Comparison of ENCODE assay signal across 3 cellular contexts in the genomic region with DNA sequence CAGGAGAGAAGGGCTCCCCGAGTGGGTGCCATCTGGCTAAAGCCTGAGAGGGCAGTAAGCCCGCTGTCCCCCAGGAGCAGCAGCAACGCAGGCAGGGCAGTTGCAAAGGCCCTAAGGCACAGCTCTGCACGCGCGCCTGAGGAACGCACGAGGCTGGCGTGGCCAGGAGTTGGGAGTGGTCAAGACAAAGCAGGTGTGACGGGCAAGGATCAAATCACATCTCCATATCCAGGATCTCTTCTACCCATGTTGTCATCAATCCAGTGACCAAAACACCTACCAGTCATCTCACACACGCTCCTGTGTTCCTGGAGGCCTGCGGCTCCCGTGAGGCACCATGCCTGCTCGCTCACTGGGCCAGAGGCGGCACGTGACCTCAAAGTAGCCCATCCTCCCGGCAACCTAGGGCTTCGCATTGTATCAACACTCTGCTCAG.
TF ChIP-seq lines count a peak whose summit lies in the region.

No MANE protein-coding gene starts in this region.

TF ChIP-seq in GM23338, 12 proteins besides CTCF, POLR2A, EP300 and RAD21 (continues in another document):
- no peak for TF ChIP-seq JUNB (IDR thresholded peaks at IDR 0.05; ENCODE audit: unreplicated experiment)
- TF ChIP-seq STAT1 (IDR thresholded peaks at IDR 0.05; ENCODE audit: unreplicated experiment): no peak
- TF ChIP-seq NANOG (IDR thresholded peaks at IDR 0.05; ENCODE audit: borderline replicate concordance): no peak
- TF ChIP-seq ZNF462 (CRISPR knock-in tag; IDR thresholded peaks at IDR 0.05): no peak

TF ChIP-seq in WTC11, 78 proteins besides CTCF, POLR2A, EP300 and RAD21:
- TF ChIP-seq ESRRA (CRISPR knock-in tag; IDR thresholded peaks at IDR 0.05; ENCODE audit: borderline replicate concordance) (no peak), USF1 (CRISPR knock-in tag; IDR thresholded peaks at IDR 0.05) (peak; percentile 62; the same call in 1 of the 2 replicates)
- TF ChIP-seq, protein P1, sequence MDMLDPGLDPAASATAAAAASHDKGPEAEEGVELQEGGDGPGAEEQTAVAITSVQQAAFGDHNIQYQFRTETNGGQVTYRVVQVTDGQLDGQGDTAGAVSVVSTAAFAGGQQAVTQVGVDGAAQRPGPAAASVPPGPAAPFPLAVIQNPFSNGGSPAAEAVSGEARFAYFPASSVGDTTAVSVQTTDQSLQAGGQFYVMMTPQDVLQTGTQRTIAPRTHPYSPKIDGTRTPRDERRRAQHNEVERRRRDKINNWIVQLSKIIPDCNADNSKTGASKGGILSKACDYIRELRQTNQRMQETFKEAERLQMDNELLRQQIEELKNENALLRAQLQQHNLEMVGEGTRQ (CRISPR knock-in tag; IDR thresholded peaks at IDR 0.05): peak; percentile 71

TF ChIP-seq in H1, 55 proteins besides CTCF, POLR2A, EP300 and RAD21:
- TF ChIP-seq HDAC6 (IDR thresholded peaks at IDR 0.05; ENCODE audit: low read depth, low read length): no peak
- TF ChIP-seq, protein P1 (IDR thresholded peaks at IDR 0.05; ENCODE audit: low read length): peak; percentile 30; the same call in 1 of the 2 replicates
